ENCODE assay signal across 16 cellular contexts in the genomic region with DNA sequence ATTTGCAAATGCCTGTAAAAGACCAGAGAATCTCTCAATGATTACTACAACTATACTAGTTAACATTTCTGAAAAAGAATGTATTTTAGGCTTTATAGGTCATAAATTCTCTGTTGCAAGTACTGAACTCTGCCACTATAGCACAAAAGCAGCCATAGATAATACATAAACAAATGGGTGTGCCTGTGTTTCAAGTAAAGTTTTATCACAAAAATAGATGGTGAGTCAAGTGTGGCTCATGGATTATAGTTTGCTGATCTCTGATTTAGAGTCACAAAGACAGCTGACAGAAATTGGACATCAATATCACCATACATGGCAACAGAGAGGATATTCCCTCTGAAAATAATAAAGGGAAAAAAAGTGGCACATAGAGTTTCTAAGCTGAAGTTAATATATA.
A peak's percentile ranks its signal among the peaks of the same experiment; 100 is the strongest.
DNase-seq lines count a peak whose midpoint lies in the region; ATAC-seq and TF ChIP-seq lines count a peak whose summit lies in the region.
"Had no signal": no experiment of that assay in that cellular context is flagged by ENCODE, and none has a peak within 500 bp of the region (broad histone marks: within the 10 kb centered on the region; RNA-seq: fewer than 3 reads in every experiment).

No MANE protein-coding gene starts in this region.

- H3K23ac ChIP-seq in mesenchymal stem cell (ENCODE audit: low read length in 2 of 2), result no peak overlapping the region

- no peaks in the 10 kb centered on the region for H3K36me3 Mint-ChIP-seq in activated naive CD8-positive, alpha-beta T cell treated with anti-CD3 and anti-CD28 coated beads, Interleukin-2, amount 50 U/mL, for 24 hours (ENCODE audit: low read depth)

- H3K27me3 ChIP-seq in PC-3 (ENCODE audit: low read length), result no peaks in the 10 kb centered on the region
- H3K27me3 ChIP-seq in mesenchymal stem cell (ENCODE audit: control insufficient read depth in 1 of 2, insufficient read depth in 1 of 2, low read length in 2 of 2), result no peaks in the 10 kb centered on the region
- no peaks in the 10 kb centered on the region for H3K27me3 ChIP-seq in smooth muscle cell (ENCODE audit: low read depth)
- no peaks in the 10 kb centered on the region for H3K27me3 ChIP-seq in gastrocnemius medialis

- no peaks in the 10 kb centered on the region for H3K79me1 ChIP-seq in mesenchymal stem cell (replicated peaks; ENCODE audit: low read length, poor library complexity, severe bottlenecking)

- CTCF ChIA-PET in PC-3 (lab: Charles Lee), result interaction anchor here (0.6 kb wide), 1 partner anchor 150 kb away, joined by 3 read pairs; no protein-coding TSS in a partner anchor

- no peak overlapping the region for H3K27ac Mint-ChIP-seq in activated naive CD8-positive, alpha-beta T cell treated with anti-CD3 and anti-CD28 coated beads, Interleukin-2, amount 50 U/mL, for 24 hours
- H3K27ac Mint-ChIP-seq: CD4-positive, alpha-beta T cell had no signal

- no peak overlapping the region for H2AK5ac ChIP-seq in mesenchymal stem cell (ENCODE audit: low read length, severe bottlenecking)

- H3K36me3 ChIP-seq in PC-3 (ENCODE audit: low read depth, low read length) (no peaks in the 10 kb centered on the region), mesenchymal stem cell (ENCODE audit: control insufficient read depth in 1 of 2, insufficient read depth in 2 of 2, low read depth in 1 of 2, low read length in 2 of 2) (no peaks in the 10 kb centered on the region), smooth muscle cell (ENCODE audit: low read depth) (no peaks in the 10 kb centered on the region), gastrocnemius medialis (no peaks in the 10 kb centered on the region)
- H3K36me3 ChIP-seq: HAP-1 had no signal

- no peak overlapping the region for H2BK15ac ChIP-seq in mesenchymal stem cell (ENCODE audit: low read depth, poor library complexity, severe bottlenecking)

- H3K4me2 ChIP-seq in PC-3 (ENCODE audit: low read length), result peak overlapping the region; percentile 24; the same call in 1 of the 2 replicates
- H3K4me2 ChIP-seq in mesenchymal stem cell (ENCODE audit: low read length, poor library complexity, severe bottlenecking), result no peak overlapping the region
- no peak overlapping the region for H3K4me2 ChIP-seq in smooth muscle cell
- H3K4me2 ChIP-seq: A549 had no signal

- no peaks in the 10 kb centered on the region for H3K4me1 Mint-ChIP-seq in activated naive CD8-positive, alpha-beta T cell treated with anti-CD3 and anti-CD28 coated beads, Interleukin-2, amount 50 U/mL, for 24 hours

- POLR2A ChIA-PET in PC-3 (lab: Charles Lee; ENCODE audit: unreplicated experiment), result no interaction called here

- H3K4me3 Mint-ChIP-seq in activated naive CD8-positive, alpha-beta T cell treated with anti-CD3 and anti-CD28 coated beads, Interleukin-2, amount 50 U/mL, for 24 hours, result no peak overlapping the region
- H3K4me3 Mint-ChIP-seq: CD4-positive, alpha-beta T cell had no signal

- H3K9ac ChIP-seq in PC-3 (ENCODE audit: low read length) (no peak overlapping the region), mesenchymal stem cell (ENCODE audit: low read length) (no peak overlapping the region), smooth muscle cell (ENCODE audit: low read depth) (no peak overlapping the region)
- H3K9ac ChIP-seq: GM23248 had no signal

- no peak overlapping the region for H3K14ac ChIP-seq in mesenchymal stem cell (ENCODE audit: low read length in 2 of 2)

- TF ChIP-seq POLR2A in gastrocnemius medialis (IDR thresholded peaks at IDR 0.05), result no peak

- H3K4me3 ChIP-seq in PC-3 (ENCODE audit: low read length) (no peak overlapping the region), fibroblast of villous mesenchyme (ENCODE audit: low read depth, low read length) (no peak overlapping the region), mesenchymal stem cell (ENCODE audit: insufficient read depth in 1 of 2, low read depth in 1 of 2, low read length in 2 of 2) (no peak overlapping the region), smooth muscle cell (no peak overlapping the region), gastrocnemius medialis (no peak overlapping the region)
- H3K4me3 ChIP-seq: A549, GM23248, HAP-1 had no signal

- H3K9me3 Mint-ChIP-seq in activated naive CD8-positive, alpha-beta T cell treated with anti-CD3 and anti-CD28 coated beads, Interleukin-2, amount 50 U/mL, for 24 hours, result peaks cover 10% of the 10 kb centered on the region

- no peak overlapping the region for H3K18ac ChIP-seq in mesenchymal stem cell (ENCODE audit: low read depth in 1 of 2, low read length in 2 of 2)

- intact Hi-C loops in PC-3 (cut with micrococcal nuclease), result loop anchor here (2.0 to 10.0 kb wide), 5 partner anchors 66 to 216 kb away; no protein-coding TSS in a partner anchor
- intact Hi-C loops in gastrocnemius medialis (cut with DNase I; ENCODE audit: low total_unique reads), result no loop called here

- H3K9me2 ChIP-seq in PC-3 (replicated peaks; ENCODE audit: low read length), result no peaks in the 10 kb centered on the region

- no peak for TF ChIP-seq CTCF in PC-3 (conservative IDR thresholded peaks at IDR 0.05; ENCODE audit: low read depth, low read length)
- TF ChIP-seq CTCF in fibroblast of villous mesenchyme (IDR thresholded peaks at IDR 0.05; ENCODE audit: insufficient read depth, low read depth, low read length), result no peak
- no peak for TF ChIP-seq CTCF in smooth muscle cell (IDR thresholded peaks at IDR 0.05; ENCODE audit: borderline replicate concordance, insufficient read depth, poor library complexity, severe bottlenecking)
- no peak for TF ChIP-seq CTCF in gastrocnemius medialis (IDR thresholded peaks at IDR 0.05 in 4 of 5, conservative IDR thresholded peaks at IDR 0.05 in 1 of 5)

- DNase-seq in PC-3 (peak; percentile 66), fibroblast of villous mesenchyme (ENCODE audit: low read depth) (peak; percentile 21), mesenchymal stem cell (peak; percentile 4), smooth muscle cell (lab: John Stamatoyannopoulos, UW; ENCODE audit: unreplicated experiment) (no peak), gastrocnemius medialis (no peak)
- no peak for DNase-seq in activated naive CD8-positive, alpha-beta T cell treated with anti-CD3 and anti-CD28 coated beads, Interleukin-2, amount 50 U/mL, for 24 hours
- DNase-seq: AML-193; Caco-2; CD4-positive, alpha-beta T cell; GDM1; GM23248 had no signal

- H4K8ac ChIP-seq in mesenchymal stem cell (ENCODE audit: low read length), result no peak overlapping the region

- H3K4me1 ChIP-seq in PC-3 (ENCODE audit: insufficient read depth, low read length), result peaks cover 8% of the 10 kb centered on the region
- H3K4me1 ChIP-seq in mesenchymal stem cell (ENCODE audit: control insufficient read depth, insufficient read depth, low read depth, low read length), result no peaks in the 10 kb centered on the region
- no peaks in the 10 kb centered on the region for H3K4me1 ChIP-seq in smooth muscle cell (ENCODE audit: low read depth)
- no peaks in the 10 kb centered on the region for H3K4me1 ChIP-seq in gastrocnemius medialis
- H3K4me1 ChIP-seq: A549, Caco-2 had no signal

- no peak overlapping the region for H2BK5ac ChIP-seq in mesenchymal stem cell (ENCODE audit: low read depth, low read length, poor library complexity, severe bottlenecking)

- H2BK12ac ChIP-seq in mesenchymal stem cell (ENCODE audit: low read length in 2 of 2), result no peak overlapping the region

- in situ Hi-C loops in gastrocnemius medialis (cut with MboI; ENCODE audit: low sequenced_read_pairs in 4 of 4), result no loop called here

- H3K9me3 ChIP-seq in PC-3 (ENCODE audit: low read length) (no peaks in the 10 kb centered on the region), mesenchymal stem cell (ENCODE audit: control insufficient read depth, low read length) (peaks cover 3% of the 10 kb centered on the region), smooth muscle cell (replicated peaks; ENCODE audit: low read depth) (peaks cover 8% of the 10 kb centered on the region), gastrocnemius medialis (no peaks in the 10 kb centered on the region)
- H3K9me3 ChIP-seq: A549, HAP-1 had no signal

- H4K91ac ChIP-seq in mesenchymal stem cell (ENCODE audit: low read length), result no peak overlapping the region

- H3K4ac ChIP-seq in mesenchymal stem cell (ENCODE audit: low read depth in 1 of 2, low read length in 2 of 2), result no peak overlapping the region

- H3K27ac ChIP-seq in PC-3 (ENCODE audit: low read length) (0 out of 2 replicates have a peak overlapping the region, but pooled peaks have one; percentile 38), mesenchymal stem cell (ENCODE audit: low read length, poor library complexity, severe bottlenecking) (no peak overlapping the region), smooth muscle cell (ENCODE audit: low read depth) (no peak overlapping the region), gastrocnemius medialis (no peak overlapping the region)
- H3K27ac ChIP-seq: 22Rv1, A549, C4-2B, GM23248 had no signal

- no TSS peak for BruUV-seq in PC-3 (replicated peaks; lab: Mats Ljungman, UMichigan)

- H2AFZ ChIP-seq in PC-3 (ENCODE audit: low read length), result no peak overlapping the region
- H2AFZ ChIP-seq in mesenchymal stem cell (ENCODE audit: low read depth, low read length), result no peak overlapping the region
- peak overlapping the region; percentile 33 for H2AFZ ChIP-seq in smooth muscle cell (ENCODE audit: low read depth)
- H2AFZ ChIP-seq: GM23248 had no signal

- H3F3A ChIP-seq in PC-3 (ENCODE audit: low read length, unreplicated experiment) (no peaks in the 10 kb centered on the region), smooth muscle cell (ENCODE audit: low read depth) (no peaks in the 10 kb centered on the region)

- no peaks in the 10 kb centered on the region for H3K27me3 Mint-ChIP-seq in activated naive CD8-positive, alpha-beta T cell treated with anti-CD3 and anti-CD28 coated beads, Interleukin-2, amount 50 U/mL, for 24 hours
- H3K27me3 Mint-ChIP-seq: CD4-positive, alpha-beta T cell had no signal

- no peak overlapping the region for H2BK120ac ChIP-seq in mesenchymal stem cell (ENCODE audit: low read depth, low read length)

- no peaks in the 10 kb centered on the region for H3K79me2 ChIP-seq in PC-3 (ENCODE audit: low read length)
- H3K79me2 ChIP-seq in smooth muscle cell (ENCODE audit: low read depth), result no peaks in the 10 kb centered on the region

- no peaks in the 10 kb centered on the region for H4K20me1 ChIP-seq in PC-3 (ENCODE audit: low read length)
- H4K20me1 ChIP-seq in smooth muscle cell (ENCODE audit: low read depth), result no peaks in the 10 kb centered on the region

- ATAC-seq in PC-3 (peak; percentile 95), HG02678 (IDR thresholded peaks at IDR 0.05; ENCODE audit: unreplicated experiment) (no peak), gastrocnemius medialis (no peak)
- no peak for ATAC-seq in activated naive CD8-positive, alpha-beta T cell treated with anti-CD3 and anti-CD28 coated beads, Interleukin-2, amount 50 U/mL, for 24 hours
- ATAC-seq: A549 had no signal

Comparison
In these comparisons a context has a peak if more than half of its experiments do, and no peak if none do; other contexts are left out.
1. DNase-seq: peak in PC-3 (single experiment), fibroblast of villous mesenchyme (single experiment) and mesenchymal stem cell (single experiment); none in smooth muscle cell (single experiment), activated naive CD8-positive, alpha-beta T cell treated with anti-CD3 and anti-CD28 coated beads, Interleukin-2, amount 50 U/mL, for 24 hours (single experiment) and gastrocnemius medialis (0 of 2).